Comparison of ENCODE assay signal across 1 cellular context in genomic region chr2:195369217-195369587, GRCh38.
TF ChIP-seq lines count a peak whose summit lies in the region.

No MANE protein-coding gene starts in this region.

TF ChIP-seq in K562, 482 proteins besides CTCF, POLR2A, EP300 and RAD21 (continued from another document and continues in another):
- TF ChIP-seq MYC (IDR thresholded peaks at IDR 0.05; ENCODE audit: low read depth, low read length) (no peak), MYC (CRISPR knock-in tag; IDR thresholded peaks at IDR 0.05; ENCODE audit: borderline replicate concordance, low read depth) (peak; percentile 59; the same call in 1 of the 2 replicates), PHF8 (IDR thresholded peaks at IDR 0.05; ENCODE audit: borderline replicate concordance, low read length) (no peak), E2F1 (CRISPR knock-in tag; IDR thresholded peaks at IDR 0.05) (no peak), CREB3 (tag; conservative IDR thresholded peaks at IDR 0.05; ENCODE audit: low read depth) (peak; percentile 97), HEY1 (CRISPR knock-in tag; IDR thresholded peaks at IDR 0.05; ENCODE audit: borderline replicate concordance) (no peak), MTF1 (CRISPR knock-in tag; IDR thresholded peaks at IDR 0.05; ENCODE audit: borderline replicate concordance) (0 out of 2 replicates have a peak, but pooled peaks have one; percentile 43), ZBTB5 (IDR thresholded peaks at IDR 0.05) (no peak), CREB1 (IDR thresholded peaks at IDR 0.05) (no peak), CREB1 (CRISPR knock-in tag; IDR thresholded peaks at IDR 0.05) (no peak), PTTG1 (tag; IDR thresholded peaks at IDR 0.05; ENCODE audit: low read depth) (peak; percentile 88), STAT5B (CRISPR knock-in tag; IDR thresholded peaks at IDR 0.05) (no peak), FOXO4 (CRISPR knock-in tag; IDR thresholded peaks at IDR 0.05) (peak; percentile 94), ESRRA (IDR thresholded peaks at IDR 0.05; ENCODE audit: borderline replicate concordance, low read depth) (no peak), RBM15 (IDR thresholded peaks at IDR 0.05; ENCODE audit: insufficient read depth, low read length) (no peak), KAT7 (CRISPR knock-in tag; IDR thresholded peaks at IDR 0.05; ENCODE audit: borderline replicate concordance) (no peak), HMGXB4 (CRISPR knock-in tag; IDR thresholded peaks at IDR 0.05) (no peak), ZNF3 (CRISPR knock-in tag; IDR thresholded peaks at IDR 0.05) (no peak), HMGN3 (IDR thresholded peaks at IDR 0.05; ENCODE audit: borderline replicate concordance, extremely low read depth, insufficient read length, low read depth, low read length) (no peak), TGIF2 (CRISPR knock-in tag; IDR thresholded peaks at IDR 0.05) (no peak), GMEB1 (CRISPR knock-in tag; IDR thresholded peaks at IDR 0.05) (0 out of 2 replicates have a peak, but pooled peaks have one; percentile 47), NKRF (IDR thresholded peaks at IDR 0.05; ENCODE audit: borderline replicate concordance) (no peak), NFIC (IDR thresholded peaks at IDR 0.05) (no peak), TEAD2 (tag; IDR thresholded peaks at IDR 0.05) (peak; percentile 65; the same call in 1 of the 2 replicates), ZNF41 (CRISPR knock-in tag; conservative IDR thresholded peaks at IDR 0.05) (peak; percentile 92), ZNF212 (CRISPR knock-in tag; IDR thresholded peaks at IDR 0.05) (peak; percentile 80; the same call in 1 of the 2 replicates), NR1H2 (CRISPR knock-in tag; IDR thresholded peaks at IDR 0.05) (no peak), FOXM1 (IDR thresholded peaks at IDR 0.05; ENCODE audit: low read depth) (no peak), FOXM1 (CRISPR knock-in tag; IDR thresholded peaks at IDR 0.05; ENCODE audit: low read depth) (no peak), ZBTB7A (IDR thresholded peaks at IDR 0.05; ENCODE audit: borderline replicate concordance, control insufficient read depth, low read depth, low read length) (no peak), USF2 (CRISPR knock-in tag; IDR thresholded peaks at IDR 0.05) (no peak), RBM17 (IDR thresholded peaks at IDR 0.05; ENCODE audit: borderline replicate concordance, low read depth, low read length) (no peak), ZNF197 (CRISPR knock-in tag; IDR thresholded peaks at IDR 0.05; ENCODE audit: low read depth) (peak; percentile 85; the same call in 1 of the 2 replicates), TCF15 (CRISPR knock-in tag; IDR thresholded peaks at IDR 0.05) (peak; percentile 84; the same call in 1 of the 2 replicates), ZNF75A (CRISPR knock-in tag; IDR thresholded peaks at IDR 0.05) (no peak), GATAD2A (IDR thresholded peaks at IDR 0.05) (no peak), HDAC1 (IDR thresholded peaks at IDR 0.05) (no peak), MYBL2 (IDR thresholded peaks at IDR 0.05; ENCODE audit: low read depth) (no peak), MYBL2 (CRISPR knock-in tag; IDR thresholded peaks at IDR 0.05; ENCODE audit: borderline replicate concordance) (no peak), CREM (IDR thresholded peaks at IDR 0.05; ENCODE audit: low read depth) (no peak), CEBPB (tag; IDR thresholded peaks at IDR 0.05) (no peak), HLTF (IDR thresholded peaks at IDR 0.05) (no peak), THRB (CRISPR knock-in tag; conservative IDR thresholded peaks at IDR 0.05) (peak; percentile 68; the same call in 1 of the 2 replicates), JUN (IDR thresholded peaks at IDR 0.05; ENCODE audit: borderline replicate concordance, low read depth, low read length) (no peak), JUN (CRISPR knock-in tag; IDR thresholded peaks at IDR 0.05; ENCODE audit: borderline replicate concordance) (no peak), RB1 (IDR thresholded peaks at IDR 0.05; ENCODE audit: low read depth) (no peak), ZNF584 (CRISPR knock-in tag; IDR thresholded peaks at IDR 0.05; ENCODE audit: low read depth) (peak; percentile 96), U2AF2 (optimal IDR thresholded peaks at IDR 0.05; ENCODE audit: low read depth, low read length) (no peak), TRIM28 (IDR thresholded peaks at IDR 0.05) (no peak), CC2D1A (IDR thresholded peaks at IDR 0.05) (no peak), NFE2L1 (tag; IDR thresholded peaks at IDR 0.05; ENCODE audit: borderline replicate concordance, low read depth) (peak; percentile 59; the same call in 1 of the 2 replicates), ZBED1 (IDR thresholded peaks at IDR 0.05) (no peak), E2F8 (IDR thresholded peaks at IDR 0.05; ENCODE audit: low read depth, partially characterized antibody) (no peak), HSF4 (CRISPR knock-in tag; IDR thresholded peaks at IDR 0.05; ENCODE audit: borderline replicate concordance) (peak; percentile 86), DPF2 (IDR thresholded peaks at IDR 0.05) (no peak)
